ENCODE assay signal across 18 cellular contexts in genomic region chr12:65592416-65592815, GRCh38.
DNase-seq lines count a peak whose midpoint lies in the region.
"Had no signal": no experiment of that assay in that cellular context is flagged by ENCODE, and none has a peak within 500 bp of the region (broad histone marks: within the 10 kb centered on the region; RNA-seq: fewer than 3 reads in every experiment).

No MANE protein-coding gene starts in this region.

- DNase-seq in amniotic epithelial cell (ENCODE audit: low read depth) (peak; percentile 55), fibroblast of peridontal ligament (ENCODE audit: extremely low read depth) (peak; percentile 38), iPS-NIHi7 (ENCODE audit: extremely low spot score) (no peak), NCI-H1694 treated with DMSO at 0.1 percent for 48 hours (lab: John Stamatoyannopoulos, UW) (no peak), NCI-H1436 treated with DMSO at 0.1 percent for 48 hours (lab: John Stamatoyannopoulos, UW) (no peak), GDM1 (lab: John Stamatoyannopoulos, UW) (no peak)
- DNase-seq: C1 segment of cervical spinal cord; CD4-positive, alpha-beta memory T cell; COR-L47; Karpas-422; NCI-H1092 treated with DMSO at 0.1 percent for 48 hours; NCI-H1436; NCI-H1930; NCI-H2107; NCI-H524; NCI-H774 had no signal

- peak overlapping the region; percentile 41 for H2AFZ ChIP-seq in neuron (ENCODE audit: low read depth, low read length)

- H3K27me3 ChIP-seq in neuron (ENCODE audit: insufficient read depth, low read length), result no peaks in the 10 kb centered on the region

- H3K9me3 ChIP-seq in neuron (ENCODE audit: low read length), result no peaks in the 10 kb centered on the region

- no peaks in the 10 kb centered on the region for H3K36me3 ChIP-seq in neuron (ENCODE audit: insufficient read depth, low read length)

- H3K4me3 ChIP-seq in neuron (ENCODE audit: low read length), result no peak overlapping the region
- H3K4me3 ChIP-seq: GM12878 had no signal

- H3K4me1 ChIP-seq in neuron (ENCODE audit: insufficient read depth, low read length), result peaks cover 4% of the 10 kb centered on the region

Comparison
In these comparisons a context has a peak if more than half of its experiments do, and no peak if none do; other contexts are left out.
1. DNase-seq: peak in amniotic epithelial cell (single experiment) and fibroblast of peridontal ligament (single experiment); none in iPS-NIHi7 (single experiment), NCI-H1694 treated with DMSO at 0.1 percent for 48 hours (single experiment), NCI-H1436 treated with DMSO at 0.1 percent for 48 hours (single experiment) and GDM1 (single experiment).